In the genomic region with DNA sequence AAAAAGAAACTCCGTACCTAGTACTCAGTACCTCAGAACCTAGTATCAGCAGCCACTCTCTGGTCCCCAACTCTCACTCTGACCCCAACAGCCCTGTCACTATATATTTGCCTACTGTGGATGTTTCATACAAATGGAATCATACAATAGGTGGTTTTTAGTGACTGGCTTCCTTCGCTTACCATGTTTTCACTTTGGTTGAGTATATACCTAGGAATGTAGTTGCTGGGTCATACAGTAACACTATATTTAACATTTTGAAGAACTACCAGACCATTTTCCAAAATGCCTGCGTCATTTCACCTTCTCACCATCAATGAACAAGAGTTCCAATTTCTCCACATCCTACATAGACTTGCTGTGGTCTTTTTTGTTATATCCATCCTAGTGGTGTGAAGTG, we compare ENCODE assay signal across 15 cellular contexts.
DNase-seq lines count a peak whose midpoint lies in the region; ATAC-seq and TF ChIP-seq lines count a peak whose summit lies in the region.
"Had no signal": no experiment of that assay in that cellular context is flagged by ENCODE, and none has a peak within 500 bp of the region (broad histone marks: within the 10 kb centered on the region; RNA-seq: fewer than 3 reads in every experiment).

No MANE protein-coding gene starts in this region.

- intact Hi-C loops in heart right ventricle (cut with DNase I) (no loop called here), CD14-positive monocyte (cut with micrococcal nuclease) (no loop called here)
- intact Hi-C loops in activated T-helper 2 cell treated with anti-CD3 and anti-CD28 coated beads, Interferon-gamma antibody, Interleukin-2, Interleukin-4, amounts not matched to agents 10 μg/mL and 5 μg/mL and 100 μg/mL, durations not matched to agents 14 hours and 24 hours and 36 hours (cut with micrococcal nuclease), result no loop called here

- H3K27me3 ChIP-seq in GM23248 (replicated peaks; ENCODE audit: insufficient read depth) (no peaks in the 10 kb centered on the region), heart right ventricle (no peaks in the 10 kb centered on the region)
- H3K27me3 ChIP-seq: BE2C had no signal

- H3K27me3 Mint-ChIP-seq in activated T-helper 2 cell treated with anti-CD3 and anti-CD28 coated beads, Interferon-gamma antibody, Interleukin-2, Interleukin-4, amounts not matched to agents 10 μg/mL and 5 μg/mL and 100 μg/mL, durations not matched to agents 14 hours and 24 hours and 36 hours (ENCODE audit: low read depth), result no peaks in the 10 kb centered on the region
- peaks cover 0 to 3% (median 1%) of the 10 kb centered on the region in 3 donors for H3K27me3 Mint-ChIP-seq in CD14-positive monocyte (ENCODE audit: low read depth in 3 of 3)

- peaks cover 3% of the 10 kb centered on the region for H3K36me3 Mint-ChIP-seq in activated T-helper 2 cell treated with anti-CD3 and anti-CD28 coated beads, Interferon-gamma antibody, Interleukin-2, Interleukin-4, amounts not matched to agents 10 μg/mL and 5 μg/mL and 100 μg/mL, durations not matched to agents 14 hours and 24 hours and 36 hours (ENCODE audit: low read depth)
- peaks cover 6 to 14% of the 10 kb centered on the region in 2 donors for H3K36me3 Mint-ChIP-seq in CD14-positive monocyte

- peaks cover 6% of the 10 kb centered on the region for H3K4me1 Mint-ChIP-seq in activated T-helper 2 cell treated with anti-CD3 and anti-CD28 coated beads, Interferon-gamma antibody, Interleukin-2, Interleukin-4, amounts not matched to agents 10 μg/mL and 5 μg/mL and 100 μg/mL, durations not matched to agents 14 hours and 24 hours and 36 hours (ENCODE audit: low read depth)
- H3K4me1 Mint-ChIP-seq in CD14-positive monocyte, result peaks cover 8% of the 10 kb centered on the region

- WGBS in GM23248 (ENCODE audit: low coverage in 1 of 2, low lambda C conversion rate in 2 of 2, missing lambda C conversion rate in 2 of 2), 2 experiments, result 87 to 92% methylated on average over 3 of the region's 3 CpGs
- 97% methylated on average over 3 of the region's 3 CpGs for WGBS in heart right ventricle, 2 donors

- H3K27ac ChIP-seq in GM23248, result no peak overlapping the region
- no peak overlapping the region for H3K27ac ChIP-seq in heart right ventricle
- H3K27ac ChIP-seq: A549, C4-2B had no signal

- no peak for ATAC-seq in heart right ventricle
- ATAC-seq: A549; CD8-positive, alpha-beta T cell had no signal

- H3K9me3 ChIP-seq in GM23248 (ENCODE audit: low read depth) (no peaks in the 10 kb centered on the region), heart right ventricle (no peaks in the 10 kb centered on the region)
- H3K9me3 ChIP-seq: A549, BE2C had no signal

- H4K20me1 ChIP-seq in GM23248 (ENCODE audit: insufficient read depth), result no peaks in the 10 kb centered on the region

- H3K36me3 ChIP-seq in GM23248 (ENCODE audit: low read depth) (no peaks in the 10 kb centered on the region), heart right ventricle (no peaks in the 10 kb centered on the region)
- H3K36me3 ChIP-seq: BE2C had no signal

- no peaks in the 10 kb centered on the region for H3F3A ChIP-seq in GM23248 (ENCODE audit: insufficient read depth)

- H3K27ac Mint-ChIP-seq in activated T-helper 2 cell treated with anti-CD3 and anti-CD28 coated beads, Interferon-gamma antibody, Interleukin-2, Interleukin-4, amounts not matched to agents 10 μg/mL and 5 μg/mL and 100 μg/mL, durations not matched to agents 14 hours and 24 hours and 36 hours, result no peak overlapping the region
- peak overlapping the region in 1 of 7 donors; percentile 65 for H3K27ac Mint-ChIP-seq in CD14-positive monocyte
- H3K27ac Mint-ChIP-seq: CD8-positive, alpha-beta T cell had no signal

- DNase-seq in GM23248 (peak; percentile 3), astrocyte of the spinal cord (ENCODE audit: low read depth, low spot score) (peak; percentile 13), kidney tubule cell (ENCODE audit: low spot score) (peak; percentile 22), heart right ventricle (no peak), amygdala (lab: John Stamatoyannopoulos, UW) (no peak), CD14-positive monocyte (ENCODE audit: low spot score) (no peak)
- DNase-seq in activated T-helper 2 cell treated with anti-CD3 and anti-CD28 coated beads, Interferon-gamma antibody, Interleukin-2, Interleukin-4, amounts not matched to agents 10 μg/mL and 5 μg/mL and 100 μg/mL, durations not matched to agents 14 hours and 24 hours and 36 hours (ENCODE audit: low spot score), result no peak
- DNase-seq: BE2C; CD8-positive, alpha-beta T cell; COR-L47; DMS153; DMS79 treated with DMSO at 0.1 percent for 48 hours; HCEC 1CT had no signal

- in situ Hi-C loops in GM23248 (cut with MboI), result no loop called here
- in situ Hi-C loops in astrocyte of the spinal cord (cut with HindIII; ENCODE audit: low sequenced_read_pairs), result no loop called here

- H3K4me3 ChIP-seq in GM23248 (no peak overlapping the region), astrocyte of the spinal cord (ENCODE audit: low read depth, low read length) (no peak overlapping the region), heart right ventricle (no peak overlapping the region)
- H3K4me3 ChIP-seq: A549 had no signal

- H3K4me3 Mint-ChIP-seq in activated T-helper 2 cell treated with anti-CD3 and anti-CD28 coated beads, Interferon-gamma antibody, Interleukin-2, Interleukin-4, amounts not matched to agents 10 μg/mL and 5 μg/mL and 100 μg/mL, durations not matched to agents 14 hours and 24 hours and 36 hours (ENCODE audit: low read depth), result no peak overlapping the region
- H3K4me3 Mint-ChIP-seq in CD14-positive monocyte, result no peak overlapping the region
- H3K4me3 Mint-ChIP-seq: CD8-positive, alpha-beta T cell had no signal

- no peak overlapping the region for H2AFZ ChIP-seq in GM23248

- H3K9ac ChIP-seq in GM23248, result no peak overlapping the region

- H3K9me3 Mint-ChIP-seq in activated T-helper 2 cell treated with anti-CD3 and anti-CD28 coated beads, Interferon-gamma antibody, Interleukin-2, Interleukin-4, amounts not matched to agents 10 μg/mL and 5 μg/mL and 100 μg/mL, durations not matched to agents 14 hours and 24 hours and 36 hours, result peaks cover 3% of the 10 kb centered on the region
- no peaks in the 10 kb centered on the region for H3K9me3 Mint-ChIP-seq in CD14-positive monocyte

- no peak overlapping the region for H3K4me2 ChIP-seq in GM23248 (ENCODE audit: unreplicated experiment)
- H3K4me2 ChIP-seq: A549 had no signal

- TF ChIP-seq CTCF in astrocyte of the spinal cord (IDR thresholded peaks at IDR 0.05; ENCODE audit: low read depth, low read length) (no peak), heart right ventricle (IDR thresholded peaks at IDR 0.05) (no peak), CD14-positive monocyte (IDR thresholded peaks at IDR 0.05) (no peak)

- H3K9me2 ChIP-seq in GM23248 (ENCODE audit: insufficient read depth), result no peaks in the 10 kb centered on the region

- H3K79me2 ChIP-seq in GM23248 (ENCODE audit: insufficient read depth), result no peaks in the 10 kb centered on the region

- H3K4me1 ChIP-seq in GM23248 (ENCODE audit: insufficient read depth) (no peaks in the 10 kb centered on the region), heart right ventricle (peaks cover 0 to 3% (median 0%) of the 10 kb centered on the region in 9 donors)
- H3K4me1 ChIP-seq: A549, BE2C had no signal

Comparison
In these comparisons a context has a peak if more than half of its experiments do, and no peak if none do; other contexts are left out.
1. DNase-seq: peak in GM23248 (single experiment), astrocyte of the spinal cord (single experiment) and kidney tubule cell (single experiment); none in heart right ventricle (0 of 2), amygdala (0 of 56), activated T-helper 2 cell treated with anti-CD3 and anti-CD28 coated beads, Interferon-gamma antibody, Interleukin-2, Interleukin-4, amounts not matched to agents 10 μg/mL and 5 μg/mL and 100 μg/mL, durations not matched to agents 14 hours and 24 hours and 36 hours (single experiment) and CD14-positive monocyte (single experiment).